In genomic region chr3:8638994-8639393, GRCh38 we compare ENCODE assay signal across 28 cellular contexts. TPM values are rescaled to one million over a fixed set of nuclear protein-coding genes. Genes with fewer than 3 reads are reported as not detected.
DNase-seq lines count a peak whose midpoint lies in the region; ATAC-seq, FAIRE-seq and TF ChIP-seq lines count a peak whose summit lies in the region.
"Had no signal": no experiment of that assay in that cellular context is flagged by ENCODE, and none has a peak within 500 bp of the region (broad histone marks: within the 10 kb centered on the region; RNA-seq: fewer than 3 reads in every experiment).

No MANE protein-coding gene starts in this region.

- H3K9me3 ChIP-seq in astrocyte (ENCODE audit: insufficient read depth, low read depth, low read length) (no peaks in the 10 kb centered on the region), spleen (peaks cover 0 to 8% (median 0%) of the 10 kb centered on the region in 8 donors)
- H3K9me3 ChIP-seq: breast epithelium, colonic mucosa, esophagus squamous epithelium, pancreas had no signal

- no peak overlapping the region for H3K9ac ChIP-seq in astrocyte (ENCODE audit: low read length)

- intact Hi-C loops in spleen (cut with DNase I; ENCODE audit: low total_unique reads): no loop called here

- no peaks in the 10 kb centered on the region for H3K9me3 Mint-ChIP-seq in astrocyte (ENCODE audit: unreplicated experiment)
- H3K9me3 Mint-ChIP-seq in endothelial cell (ENCODE audit: unreplicated experiment): no peaks in the 10 kb centered on the region
- peaks cover 0 to 6% of the 10 kb centered on the region in 2 donors for H3K9me3 Mint-ChIP-seq in activated naive CD4-positive, alpha-beta T cell treated with anti-CD3 and anti-CD28 coated beads, Interleukin-2, amount 50 U/mL, for 72 hours
- H3K9me3 Mint-ChIP-seq: activated CD4-positive, alpha-beta T cell treated with anti-CD3 and anti-CD28 coated beads, Interleukin-2, amount 10 ng/mL, durations not matched to agents 24 days and 14 days had no signal

- H3K27ac ChIP-seq in astrocyte (ENCODE audit: low read depth, low read length) (no peak overlapping the region), spleen (no peak overlapping the region)
- H3K27ac ChIP-seq: breast epithelium, colonic mucosa, esophagus squamous epithelium, hepatocyte, pancreas, WERI-Rb-1 had no signal

- no peak for TF ChIP-seq POLR2A in spleen (IDR thresholded peaks at IDR 0.05)

- H3K4me1 Mint-ChIP-seq in astrocyte (ENCODE audit: low read depth, unreplicated experiment) (no peaks in the 10 kb centered on the region), endothelial cell (ENCODE audit: unreplicated experiment) (peaks cover 13% of the 10 kb centered on the region)
- H3K4me1 Mint-ChIP-seq: activated CD4-positive, alpha-beta T cell treated with anti-CD3 and anti-CD28 coated beads, Interleukin-2, amount 10 ng/mL, durations not matched to agents 24 days and 14 days; CD14-positive monocyte; naive thymus-derived CD8-positive, alpha-beta T cell; stimulated activated memory B cell treated with anti-CD40 and anti-IgM and Interleukin-4, amounts not matched to agents 10 μg/mL and 1 μg/mL and 100 μg/mL, for 72 hours had no signal

- peaks cover 33% of the 10 kb centered on the region for H3K27me3 Mint-ChIP-seq in astrocyte (ENCODE audit: low read depth, unreplicated experiment)
- H3K27me3 Mint-ChIP-seq in endothelial cell (ENCODE audit: unreplicated experiment): no peaks in the 10 kb centered on the region

- H4K20me1 ChIP-seq in astrocyte (ENCODE audit: insufficient read depth, low read length): no peaks in the 10 kb centered on the region

- no peaks in the 10 kb centered on the region for H3K27me3 ChIP-seq in astrocyte (ENCODE audit: insufficient read depth, low read length)
- peaks cover 0 to 5% (median 0%) of the 10 kb centered on the region in 7 donors for H3K27me3 ChIP-seq in spleen (replicated peaks in 1 of 7)
- H3K27me3 ChIP-seq: breast epithelium, colonic mucosa, hepatocyte, pancreas had no signal

- no peak for FAIRE-seq in astrocyte (lab: Jason Lieb, UNC)
- FAIRE-seq: pancreas had no signal

- 62 to 85% (median 73%) methylated on average over 9 to 11 of the region's 11 CpGs for WGBS in spleen, 5 donors

- H3K4me3 Mint-ChIP-seq in astrocyte (ENCODE audit: unreplicated experiment) (no peak overlapping the region), endothelial cell (ENCODE audit: unreplicated experiment) (no peak overlapping the region)
- H3K4me3 Mint-ChIP-seq: activated CD4-positive, alpha-beta T cell treated with anti-CD3 and anti-CD28 coated beads, Interleukin-2, amount 10 ng/mL, durations not matched to agents 24 days and 14 days; activated T-cell treated with anti-CD3 and anti-CD28 coated beads, Interleukin-2, amount 50 U/mL, for 4 hours; CD14-positive monocyte; naive thymus-derived CD8-positive, alpha-beta T cell; stimulated activated memory B cell treated with anti-CD40 and anti-IgM and Interleukin-4, amounts not matched to agents 10 μg/mL and 1 μg/mL and 100 μg/mL, for 72 hours had no signal

- no peak for ATAC-seq in activated naive CD4-positive, alpha-beta T cell treated with anti-CD3 and anti-CD28 coated beads, Interleukin-2, amount 50 U/mL, for 72 hours
- no peak for ATAC-seq in GM18861 (IDR thresholded peaks at IDR 0.05; ENCODE audit: unreplicated experiment)
- ATAC-seq: activated T-cell treated with anti-CD3 and anti-CD28 coated beads, Interleukin-2, amount 50 U/mL, for 4 hours; left colon; naive thymus-derived CD8-positive, alpha-beta T cell; pancreas; stimulated activated memory B cell treated with anti-CD40 and anti-IgM and Interleukin-4, amounts not matched to agents 10 μg/mL and 1 μg/mL and 100 μg/mL, for 72 hours had no signal

- no peak overlapping the region for H3K27ac Mint-ChIP-seq in astrocyte (ENCODE audit: unreplicated experiment)
- H3K27ac Mint-ChIP-seq in endothelial cell (ENCODE audit: unreplicated experiment): peak overlapping the region; percentile 6
- H3K27ac Mint-ChIP-seq in activated naive CD4-positive, alpha-beta T cell treated with anti-CD3 and anti-CD28 coated beads, Interleukin-2, amount 50 U/mL, for 72 hours: no peak overlapping the region
- H3K27ac Mint-ChIP-seq: activated CD4-positive, alpha-beta T cell treated with anti-CD3 and anti-CD28 coated beads, Interleukin-2, amount 10 ng/mL, durations not matched to agents 24 days and 14 days; CD14-positive monocyte; naive thymus-derived CD8-positive, alpha-beta T cell; stimulated activated memory B cell treated with anti-CD40 and anti-IgM and Interleukin-4, amounts not matched to agents 10 μg/mL and 1 μg/mL and 100 μg/mL, for 72 hours had no signal

- no peaks in the 10 kb centered on the region for H3K79me2 ChIP-seq in astrocyte (ENCODE audit: insufficient read depth, low read length)
- H3K79me2 ChIP-seq: hepatocyte had no signal

- no peaks in the 10 kb centered on the region for H3K36me3 Mint-ChIP-seq in astrocyte (ENCODE audit: low read depth, unreplicated experiment)
- no peaks in the 10 kb centered on the region for H3K36me3 Mint-ChIP-seq in endothelial cell (ENCODE audit: low read depth, unreplicated experiment)
- no peaks in the 10 kb centered on the region for H3K36me3 Mint-ChIP-seq in activated naive CD4-positive, alpha-beta T cell treated with anti-CD3 and anti-CD28 coated beads, Interleukin-2, amount 50 U/mL, for 72 hours
- H3K36me3 Mint-ChIP-seq: CD14-positive monocyte; stimulated activated memory B cell treated with anti-CD40 and anti-IgM and Interleukin-4, amounts not matched to agents 10 μg/mL and 1 μg/mL and 100 μg/mL, for 72 hours had no signal

- peak overlapping the region; percentile 25 for H3K4me2 ChIP-seq in astrocyte (ENCODE audit: low read length)
- H3K4me2 ChIP-seq: hepatocyte had no signal

- peak overlapping the region; percentile 53 for H2AFZ ChIP-seq in astrocyte (ENCODE audit: low read depth, low read length)
- H2AFZ ChIP-seq: hepatocyte had no signal

- peaks cover 6% of the 10 kb centered on the region for H3K4me1 ChIP-seq in astrocyte (ENCODE audit: insufficient read depth, low read length)
- no peaks in the 10 kb centered on the region for H3K4me1 ChIP-seq in spleen
- H3K4me1 ChIP-seq: breast epithelium, colonic mucosa, esophagus squamous epithelium, pancreas had no signal

- H3K4me3 ChIP-seq in astrocyte (ENCODE audit: insufficient read depth, low read depth, low read length) (no peak overlapping the region), spleen (no peak overlapping the region)
- H3K4me3 ChIP-seq: breast epithelium, colonic mucosa, esophagus squamous epithelium, hepatocyte, pancreas had no signal

- no peak for TF ChIP-seq CTCF in astrocyte (IDR thresholded peaks at IDR 0.05; ENCODE audit: insufficient read depth, low read depth, low read length)
- TF ChIP-seq CTCF in endothelial cell (IDR thresholded peaks at IDR 0.05; ENCODE audit: unreplicated experiment): no peak
- no peak for TF ChIP-seq CTCF in spleen (IDR thresholded peaks at IDR 0.05 in 8 of 11, conservative IDR thresholded peaks at IDR 0.05 in 3 of 11)

- H3K36me3 ChIP-seq in astrocyte (ENCODE audit: insufficient read depth, low read length) (no peaks in the 10 kb centered on the region), spleen (no peaks in the 10 kb centered on the region)
- H3K36me3 ChIP-seq: breast epithelium, colonic mucosa, esophagus squamous epithelium, pancreas, WERI-Rb-1 had no signal

- DNase-seq in astrocyte (ENCODE audit: low read depth) (no peak), endothelial cell (ENCODE audit: low spot score) (no peak), lung microvascular endothelial cell (ENCODE audit: low read depth in 2 of 2) (peak; percentile 38 to 58), spleen (peak; percentile 43), mucosa of gallbladder (ENCODE audit: low spot score) (no peak)
- no peak for DNase-seq in activated naive CD4-positive, alpha-beta T cell treated with anti-CD3 and anti-CD28 coated beads, Interleukin-2, amount 50 U/mL, for 72 hours (ENCODE audit: low spot score in 2 of 2)
- DNase-seq: activated CD4-positive, alpha-beta T cell treated with anti-CD3 and anti-CD28 coated beads, Interleukin-2, amount 10 ng/mL, durations not matched to agents 24 days and 14 days; activated T-cell treated with anti-CD3 and anti-CD28 coated beads, Interleukin-2, amount 50 U/mL, for 4 hours; Calu3; colonic mucosa; DMS79 treated with DMSO at 0.1 percent for 48 hours; esophagus squamous epithelium; foreskin melanocyte; GF-D8; left colon; mesendoderm; naive thymus-derived CD8-positive, alpha-beta T cell; NCI-H1694 treated with DMSO at 0.1 percent for 48 hours; SHP77; stimulated activated CD4-positive, alpha-beta T cell treated with anti-CD3 and anti-CD28 coated beads, Interleukin-4, amount 100 ng/mL, for 4 hours; T-helper 9 cell; WERI-Rb-1 had no signal

RNA-seq across cellular contexts. Expression of gene SSUH2, which starts 5.6 kb away (rescaled TPM):
- not detected in 2 replicates for total RNA-seq in astrocyte
- total RNA-seq in endothelial cell (ENCODE audit: unreplicated experiment): 0.21 TPM
- 0.44 TPM in 1 of 2 replicates, not detected in the other for total RNA-seq in lung microvascular endothelial cell
- total RNA-seq in spleen: 1 to 10 TPM in 6 of 7 donors, under 1 TPM in 1; 0.94 to 4.5 (median 1.3) TPM
- 1 to 10 TPM; 1.1 to 4.3 (median 2.0) TPM for polyA plus RNA-seq in spleen
- 2.8 TPM for total RNA-seq in mucosa of gallbladder
- under 1 TPM in 1 of 2 donors, not detected in 1; 0.23 TPM for total RNA-seq in activated naive CD4-positive, alpha-beta T cell treated with anti-CD3 and anti-CD28 coated beads, Interleukin-2, amount 50 U/mL, for 72 hours
- total RNA-seq: activated CD4-positive, alpha-beta T cell treated with anti-CD3 and anti-CD28 coated beads, Interleukin-2, amount 10 ng/mL, durations not matched to agents 24 days and 14 days; activated T-cell treated with anti-CD3 and anti-CD28 coated beads, Interleukin-2, amount 50 U/mL, for 4 hours; Calu3; naive thymus-derived CD8-positive, alpha-beta T cell had no signal
- polyA plus RNA-seq: CD14-positive monocyte; naive thymus-derived CD8-positive, alpha-beta T cell had no signal

Comparison
In these comparisons a context has a peak if more than half of its experiments do, and no peak if none do; other contexts are left out.
1. DNase-seq: peak in lung microvascular endothelial cell (2 of 2) and spleen (single experiment); none in astrocyte (single experiment), endothelial cell (single experiment), mucosa of gallbladder (single experiment) and activated naive CD4-positive, alpha-beta T cell treated with anti-CD3 and anti-CD28 coated beads, Interleukin-2, amount 50 U/mL, for 72 hours (0 of 2).